ENCODE assay signal across 20 cellular contexts in genomic region chr13:30173301-30173605, GRCh38.
A peak's percentile ranks its signal among the peaks of the same experiment; 100 is the strongest.
DNase-seq lines count a peak whose midpoint lies in the region; ATAC-seq and TF ChIP-seq lines count a peak whose summit lies in the region.
"Had no signal": no experiment of that assay in that cellular context is flagged by ENCODE, and none has a peak within 500 bp of the region (broad histone marks: within the 10 kb centered on the region; RNA-seq: fewer than 3 reads in every experiment).

No MANE protein-coding gene starts in this region.

- H3K27me3 ChIP-seq in GM23338 (ENCODE audit: insufficient read depth) (no peaks in the 10 kb centered on the region), fibroblast of lung (ENCODE audit: control insufficient read depth, insufficient read depth, low read length) (no peaks in the 10 kb centered on the region), gastroesophageal sphincter (no peaks in the 10 kb centered on the region)
- no peaks in the 10 kb centered on the region for H3K27me3 ChIP-seq in CD4-positive, alpha-beta T cell (ENCODE audit: control insufficient read depth, insufficient read depth, low read length)
- H3K27me3 ChIP-seq: SJCRH30 had no signal

- POLR2A ChIA-PET in CD4-positive, alpha-beta T cell (lab: Charles Lee) = no interaction called here

- H3K36me3 Mint-ChIP-seq in GM23338 (ENCODE audit: low read depth) (no peaks in the 10 kb centered on the region), nephron progenitor cell (ENCODE audit: low read depth) (no peaks in the 10 kb centered on the region)
- H3K36me3 Mint-ChIP-seq in CD4-positive, alpha-beta T cell (ENCODE audit: low read depth) = no peaks in the 10 kb centered on the region
- H3K36me3 Mint-ChIP-seq: CD4-positive, alpha-beta memory T cell; IgD-negative memory B cell had no signal

- no peaks in the 10 kb centered on the region for H3K9me3 Mint-ChIP-seq in GM23338
- no peaks in the 10 kb centered on the region for H3K9me3 Mint-ChIP-seq in nephron progenitor cell
- no peaks in the 10 kb centered on the region for H3K9me3 Mint-ChIP-seq in CD4-positive, alpha-beta T cell
- H3K9me3 Mint-ChIP-seq: CD4-positive, alpha-beta memory T cell; IgD-negative memory B cell had no signal

- H3K27ac ChIP-seq in GM23338 (ENCODE audit: low read depth) = no peak overlapping the region
- no peak overlapping the region for H3K27ac ChIP-seq in fibroblast of lung (ENCODE audit: insufficient read depth, low read length)
- no peak overlapping the region for H3K27ac ChIP-seq in CD4-positive, alpha-beta T cell (ENCODE audit: low read depth, low read length)
- no peak overlapping the region for H3K27ac ChIP-seq in gastroesophageal sphincter
- H3K27ac ChIP-seq: A549, SJCRH30 had no signal

- no peak overlapping the region for H3K9ac ChIP-seq in fibroblast of lung (ENCODE audit: insufficient read depth, low read length)

- in situ Hi-C loops in ACHN (cut with HindIII; ENCODE audit: low pct_ligation_motif_present, low pct_unique_long_range_greater_than_20kb, low sequenced_read_pairs) = no loop called here

- no peaks in the 10 kb centered on the region for H3K4me1 ChIP-seq in GM23338 (ENCODE audit: insufficient read depth)
- H3K4me1 ChIP-seq in fibroblast of lung (ENCODE audit: control insufficient read depth, extremely low read depth, insufficient read depth, low read length) = no peaks in the 10 kb centered on the region
- no peaks in the 10 kb centered on the region for H3K4me1 ChIP-seq in mucosa of descending colon (ENCODE audit: low read depth)
- H3K4me1 ChIP-seq in gastroesophageal sphincter = no peaks in the 10 kb centered on the region
- H3K4me1 ChIP-seq: A549, SJCRH30 had no signal

- no peaks in the 10 kb centered on the region for H3K9me2 ChIP-seq in GM23338 (ENCODE audit: insufficient read depth)

- H3K27ac Mint-ChIP-seq in GM23338 (no peak overlapping the region; the same call in 1 of the 2 replicates), nephron progenitor cell (peak overlapping the region; percentile 74)
- H3K27ac Mint-ChIP-seq in CD4-positive, alpha-beta T cell = no peak overlapping the region
- H3K27ac Mint-ChIP-seq: CD4-positive, alpha-beta memory T cell; IgD-negative memory B cell had no signal

- no peaks in the 10 kb centered on the region for H4K20me1 ChIP-seq in GM23338 (replicated peaks; ENCODE audit: insufficient read depth)
- no peaks in the 10 kb centered on the region for H4K20me1 ChIP-seq in fibroblast of lung (ENCODE audit: control insufficient read depth, extremely low read depth, insufficient read depth, low read length)

- H3K9me3 ChIP-seq in fibroblast of lung (ENCODE audit: control insufficient read depth, insufficient read depth, low read depth, low read length) = no peaks in the 10 kb centered on the region
- no peaks in the 10 kb centered on the region for H3K9me3 ChIP-seq in mucosa of descending colon
- no peaks in the 10 kb centered on the region for H3K9me3 ChIP-seq in CD4-positive, alpha-beta T cell (ENCODE audit: control insufficient read depth, low read length)
- no peaks in the 10 kb centered on the region for H3K9me3 ChIP-seq in gastroesophageal sphincter
- H3K9me3 ChIP-seq: A549, SJCRH30 had no signal

- no peak for TF ChIP-seq POLR2A in gastroesophageal sphincter (IDR thresholded peaks at IDR 0.05)

- no peaks in the 10 kb centered on the region for H3K36me3 ChIP-seq in GM23338 (ENCODE audit: insufficient read depth)
- no peaks in the 10 kb centered on the region for H3K36me3 ChIP-seq in fibroblast of lung (ENCODE audit: control insufficient read depth, insufficient read depth, low read length)
- no peaks in the 10 kb centered on the region for H3K36me3 ChIP-seq in mucosa of descending colon (ENCODE audit: low read depth)
- H3K36me3 ChIP-seq in gastroesophageal sphincter = no peaks in the 10 kb centered on the region
- H3K36me3 ChIP-seq: SJCRH30 had no signal

- H3K4me2 ChIP-seq in GM23338 (no peak overlapping the region), fibroblast of lung (ENCODE audit: extremely low read depth, insufficient read depth, low read length) (no peak overlapping the region)
- H3K4me2 ChIP-seq: A549 had no signal

- H3K4me1 Mint-ChIP-seq in GM23338 (peaks cover 12% of the 10 kb centered on the region), nephron progenitor cell (peaks cover 49% of the 10 kb centered on the region)
- H3K4me1 Mint-ChIP-seq in CD4-positive, alpha-beta T cell (ENCODE audit: low read depth) = peaks cover 28% of the 10 kb centered on the region

- H3K27me3 Mint-ChIP-seq in GM23338 (ENCODE audit: insufficient read depth, low read depth, poor library complexity) (no peaks in the 10 kb centered on the region), nephron progenitor cell (ENCODE audit: low read depth, poor library complexity) (peaks cover 8% of the 10 kb centered on the region)
- no peaks in the 10 kb centered on the region for H3K27me3 Mint-ChIP-seq in CD4-positive, alpha-beta T cell
- H3K27me3 Mint-ChIP-seq: CD4-positive, alpha-beta memory T cell; IgD-negative memory B cell had no signal

- no peaks in the 10 kb centered on the region for H3K79me2 ChIP-seq in GM23338 (replicated peaks; ENCODE audit: insufficient read depth)
- H3K79me2 ChIP-seq in fibroblast of lung (ENCODE audit: control insufficient read depth, insufficient read depth, low read length) = no peaks in the 10 kb centered on the region

- H3K4me3 ChIP-seq in GM23338 = no peak overlapping the region
- H3K4me3 ChIP-seq in fibroblast of lung (replicated peaks in 1 of 4; ENCODE audit: control extremely low read depth in 1 of 4, insufficient read depth in 1 of 4, low read depth in 3 of 4, low read length in 4 of 4) = no peak overlapping the region
- H3K4me3 ChIP-seq in mucosa of descending colon = no peak overlapping the region
- H3K4me3 ChIP-seq in gastroesophageal sphincter = no peak overlapping the region
- H3K4me3 ChIP-seq: A549, SJCRH30 had no signal

- TF ChIP-seq CTCF in GM23338 (conservative IDR thresholded peaks at IDR 0.05; ENCODE audit: low read depth in 2 of 2) (no peak), fibroblast of lung (conservative IDR thresholded peaks at IDR 0.05 in 1 of 2, IDR thresholded peaks at IDR 0.05 in 1 of 2; ENCODE audit: low read depth in 1 of 2, low read length in 2 of 2) (no peak), nephron progenitor cell (IDR thresholded peaks at IDR 0.05) (no peak), mucosa of descending colon (IDR thresholded peaks at IDR 0.05) (no peak), gastroesophageal sphincter (IDR thresholded peaks at IDR 0.05) (no peak)
- TF ChIP-seq CTCF in CD4-positive, alpha-beta T cell (IDR thresholded peaks at IDR 0.05) = no peak

- ATAC-seq in GM23338 (no peak), HG02798 (IDR thresholded peaks at IDR 0.05; ENCODE audit: poor library complexity, unreplicated experiment) (no peak), mucosa of descending colon (no peak), gastroesophageal sphincter (no peak)
- ATAC-seq in CD4-positive, alpha-beta T cell (ENCODE audit: poor library complexity) = no peak
- ATAC-seq: A549, PC-3 had no signal

- DNase-seq in ACHN = peak; percentile 3
- peak; percentile 17 for DNase-seq in GM23338 (ENCODE audit: low spot score)
- DNase-seq in fibroblast of lung (ENCODE audit: low read depth in 2 of 2) = no peak
- no peak for DNase-seq in nephron progenitor cell
- no peak for DNase-seq in mucosa of descending colon
- no peak for DNase-seq in CD4-positive, alpha-beta T cell
- DNase-seq: CD4-positive, alpha-beta memory T cell; H7; Kasumi-1; NCI-H1930; NCI-H2171; NCI-H446; NCI-H69; NK-92 treated with Interleukin-12 subunit alpha and Interleukin-12 subunit beta, amount 100 ng/mL, for 24 hours; PC-3; SJCRH30 had no signal

- H3F3A ChIP-seq in GM23338 (replicated peaks; ENCODE audit: low read depth) = no peaks in the 10 kb centered on the region

- H2AFZ ChIP-seq in GM23338 (peak overlapping the region; percentile 16; the same call in 1 of the 2 replicates), fibroblast of lung (ENCODE audit: low read length) (peak overlapping the region; percentile 27)

- intact Hi-C loops in mucosa of descending colon (cut with DNase I, micrococcal nuclease) = no loop called here
- intact Hi-C loops in CD4-positive, alpha-beta T cell (cut with DNase I, micrococcal nuclease) = no loop called here

- CTCF ChIA-PET in CD4-positive, alpha-beta T cell (lab: Charles Lee) = no interaction called here

- H3K4me3 Mint-ChIP-seq in GM23338 (no peak overlapping the region), nephron progenitor cell (no peak overlapping the region)
- no peak overlapping the region for H3K4me3 Mint-ChIP-seq in CD4-positive, alpha-beta T cell
- H3K4me3 Mint-ChIP-seq: IgD-negative memory B cell had no signal

- TF ChIP-seq EP300 in gastroesophageal sphincter (IDR thresholded peaks at IDR 0.05) = no peak

- WGBS in gastroesophageal sphincter (ENCODE audit: low coverage in 1 of 2), 2 donors = 53 to 82% methylated on average over 2 to 3 of the region's 5 CpGs

TF ChIP-seq in GM23338, 12 proteins besides CTCF, POLR2A, EP300 and RAD21 (continues in another document):
- TF ChIP-seq ZNF114 (CRISPR knock-in tag; IDR thresholded peaks at IDR 0.05) = no peak
- no peak for TF ChIP-seq EZH2 (IDR thresholded peaks at IDR 0.05; ENCODE audit: low read depth, unreplicated experiment)
- TF ChIP-seq ETS1 (IDR thresholded peaks at IDR 0.05) = no peak
- TF ChIP-seq STAT1 (IDR thresholded peaks at IDR 0.05; ENCODE audit: unreplicated experiment) = no peak
- no peak for TF ChIP-seq EZH2phosphoT487 (IDR thresholded peaks at IDR 0.05; ENCODE audit: unreplicated experiment)
- no peak for TF ChIP-seq JUNB (IDR thresholded peaks at IDR 0.05; ENCODE audit: unreplicated experiment)
- TF ChIP-seq NANOG (IDR thresholded peaks at IDR 0.05; ENCODE audit: borderline replicate concordance) = no peak

Comparison
In these comparisons a context has a peak if more than half of its experiments do, and no peak if none do; other contexts are left out.
1. DNase-seq: peak in ACHN (single experiment) and GM23338 (single experiment); none in fibroblast of lung (0 of 2), nephron progenitor cell (single experiment), mucosa of descending colon (0 of 3) and CD4-positive, alpha-beta T cell (0 of 10).